21 cellular contexts compared by ENCODE assay signal in genomic region chr18:36194719-36195315, GRCh38. TPM values are rescaled to one million over a fixed set of nuclear protein-coding genes. Genes with fewer than 3 reads are reported as not detected.
"Had no signal": no experiment of that assay in that cellular context is flagged by ENCODE, and none has a peak within 500 bp of the region (broad histone marks: within the 10 kb centered on the region; RNA-seq: fewer than 3 reads in every experiment).

No MANE protein-coding gene starts in this region.

- ATAC-seq: gastroesophageal sphincter; mucosa of descending colon; naive thymus-derived CD8-positive, alpha-beta T cell; stimulated activated naive B cell treated with anti-CD40 and anti-IgM and Interleukin-4, amounts not matched to agents 10 μg/mL and 1 μg/mL and 100 μg/mL, for 72 hours; stimulated activated naive CD8-positive, alpha-beta T cell treated with anti-CD3 and anti-CD28 coated beads, Interleukin-15, amount 100 ng/mL, for 72 hours had no signal

- H3K4me3 ChIP-seq: colonic mucosa, esophagus squamous epithelium, gastroesophageal sphincter, mucosa of descending colon, psoas muscle, sigmoid colon, skin epidermis, testis, tibial nerve had no signal

- H3K27me3 ChIP-seq: colonic mucosa, esophagus squamous epithelium, gastroesophageal sphincter, sigmoid colon, testis, tibial nerve had no signal

- H3K36me3 ChIP-seq: colonic mucosa, esophagus squamous epithelium, gastroesophageal sphincter, neutrophil, sigmoid colon, tibial nerve had no signal

- H3K4me1 ChIP-seq: colonic mucosa, esophagus squamous epithelium, psoas muscle, sigmoid colon, testis, tibial nerve had no signal

- H3K9me3 ChIP-seq: colonic mucosa, esophagus squamous epithelium, gastroesophageal sphincter, mucosa of descending colon, neutrophil, psoas muscle, sigmoid colon, testis, tibial nerve had no signal

- H3K27ac ChIP-seq: colonic mucosa, esophagus squamous epithelium, gastroesophageal sphincter, neutrophil, psoas muscle, sigmoid colon, skin epidermis, testis, tibial nerve had no signal

- DNase-seq: colonic mucosa; dermis blood vessel endothelial cell; esophagus squamous epithelium; foreskin fibroblast; immature natural killer cell; left ventricle myocardium superior; mammary epithelial cell; mucosa of descending colon; naive thymus-derived CD8-positive, alpha-beta T cell; psoas muscle; sigmoid colon; stimulated activated CD4-positive, alpha-beta T cell treated with anti-CD3 and anti-CD28 coated beads, Interleukin-2, amount 100 ng/mL, for 24 hours; stimulated activated CD4-positive, alpha-beta T cell treated with anti-CD3 and anti-CD28 coated beads, Interleukin-4, amount 100 ng/mL, for 4 hours; stimulated activated naive B cell treated with anti-CD40 and anti-IgM and Interleukin-4, amounts not matched to agents 10 μg/mL and 1 μg/mL and 100 μg/mL, for 72 hours; stimulated activated naive CD8-positive, alpha-beta T cell treated with anti-CD3 and anti-CD28 coated beads, Interleukin-15, amount 100 ng/mL, for 72 hours; testis had no signal

RNA-seq across cellular contexts. Expression of gene MOCOS, which starts 7.5 kb away (rescaled TPM):
- polyA plus RNA-seq: immature natural killer cell; naive thymus-derived CD8-positive, alpha-beta T cell; neural cell had no signal
